In genomic region chr13:51844862-51845573, GRCh38 we compare ENCODE assay signal across 8 cellular contexts. TPM values are rescaled to one million over a fixed set of nuclear protein-coding genes. Genes with fewer than 3 reads are reported as not detected.
DNase-seq lines count a peak whose midpoint lies in the region; ATAC-seq, FAIRE-seq and TF ChIP-seq lines count a peak whose summit lies in the region.

TSS of gene TMEM272 (minus strand) at chr13:51845177. CDS start at chr13:51838530, 6,647 bp downstream.

- DNase-seq in A549 (ENCODE audit: low read depth in 1 of 2, low spot score in 1 of 2) (peak; percentile 39 to 77), GM13977 (ENCODE audit: low spot score) (peak; percentile 73), MV-4-11 (lab: John Stamatoyannopoulos, UW) (peak; percentile 17), right lobe of liver (peak; percentile 66 to 76 (median 67))
- DNase-seq in activated CD4-positive, alpha-beta T cell treated with anti-CD3 and anti-CD28 coated beads for 1 hour: peak; percentile 24
- DNase-seq in stimulated activated CD8-positive, alpha-beta memory T cell treated with anti-CD3 and anti-CD28 coated beads, Interleukin-15, amount 100 ng/mL, for 48 hours (ENCODE audit: low read depth in 2 of 2): peak; percentile 38 to 43

- peak; percentile 62 for TF ChIP-seq CTCF in A549 (IDR thresholded peaks at IDR 0.05)
- TF ChIP-seq CTCF in GM13977 (IDR thresholded peaks at IDR 0.05; ENCODE audit: extremely low read depth, insufficient read depth, missing control alignments): peak; percentile 89
- TF ChIP-seq CTCF in right lobe of liver (IDR thresholded peaks at IDR 0.05): peak; percentile 81 to 95 (median 94)

- H3K9me3 Mint-ChIP-seq in dendritic cell treated with granulocyte-macrophage colony-stimulating factor and Interleukin-4, amounts not matched to agents 40 ng/mL and 50 ng/mL, for 4 days: no peaks in the 10 kb centered on the region

- no peak for FAIRE-seq in A549 (lab: Jason Lieb, UNC)

- H3K4me3 ChIP-seq in A549: peak within 1 kb of the TSS; percentile 15; the same call in 1 of the 3 replicates
- H3K4me3 ChIP-seq in right lobe of liver: peak within 1 kb of the TSS; percentile 17 to 52 (median 43)

- 17% methylated on average over 20 of the region's 20 CpGs for WGBS in A549 (ENCODE audit: missing lambda C conversion rate)
- 20% methylated on average over 20 of the region's 20 CpGs for WGBS in right lobe of liver (ENCODE audit: insufficient coverage, low coverage, low lambda C conversion rate, missing lambda C conversion rate)

- no peak within 1 kb of the TSS for H3K27ac Mint-ChIP-seq in dendritic cell treated with granulocyte-macrophage colony-stimulating factor and Interleukin-4, amounts not matched to agents 40 ng/mL and 50 ng/mL, for 4 days

- H3K9me3 ChIP-seq in A549 (no peaks in the 10 kb centered on the region), right lobe of liver (no peaks in the 10 kb centered on the region)

- H3K36me3 ChIP-seq in right lobe of liver: no peaks in the 10 kb centered on the region

- TF ChIP-seq POLR2A in A549 (IDR thresholded peaks at IDR 0.05; ENCODE audit: low read length) (no peak), right lobe of liver (IDR thresholded peaks at IDR 0.05) (no peak)

- H3K4me2 ChIP-seq in A549: peak within 1 kb of the TSS; percentile 71

- ATAC-seq in A549: peak; percentile 88 to 95
- peak; percentile 93 to 98 (median 95) for ATAC-seq in right lobe of liver
- ATAC-seq in GM21526 (IDR thresholded peaks at IDR 0.05; ENCODE audit: low FRiP score, unreplicated experiment): no peak

- no peaks in the 10 kb centered on the region for H3K27me3 ChIP-seq in right lobe of liver

- in situ Hi-C loops in GM13977 (cut with MboI; ENCODE audit: low pct_unique_long_range_greater_than_20kb, low sequenced_read_pairs, unreplicated experiment): no loop called here

- no peak for TF ChIP-seq EP300 in A549 (IDR thresholded peaks at IDR 0.05)

- H3K27me3 Mint-ChIP-seq in dendritic cell treated with granulocyte-macrophage colony-stimulating factor and Interleukin-4, amounts not matched to agents 40 ng/mL and 50 ng/mL, for 4 days: peaks cover 9% of the 10 kb centered on the region

- H3K36me3 Mint-ChIP-seq in dendritic cell treated with granulocyte-macrophage colony-stimulating factor and Interleukin-4, amounts not matched to agents 40 ng/mL and 50 ng/mL, for 4 days (ENCODE audit: low read depth): no peaks in the 10 kb centered on the region

- POLR2A ChIA-PET in A549 (lab: Yijun Ruan, JAX): no interaction called here

- CTCF ChIA-PET in A549 (lab: Yijun Ruan, JAX): interaction anchor here (0.7 to 2.5 kb wide), 14 partner anchors 12 to 284 kb away, joined by 3 to 8 read pairs (median 3); partner anchors contain the start of genes CCDC70 and NEK5

- H3K4me1 Mint-ChIP-seq in dendritic cell treated with granulocyte-macrophage colony-stimulating factor and Interleukin-4, amounts not matched to agents 40 ng/mL and 50 ng/mL, for 4 days (ENCODE audit: low read depth): peaks cover 17% of the 10 kb centered on the region

- peak within 1 kb of the TSS; percentile 40 to 71; a peak in 3 of 6 replicates for H3K27ac ChIP-seq in A549
- peak within 1 kb of the TSS in 1 of 3 donors; percentile 70 for H3K27ac ChIP-seq in right lobe of liver

- intact Hi-C loops in dendritic cell treated with granulocyte-macrophage colony-stimulating factor and Interleukin-4, amounts not matched to agents 40 ng/mL and 50 ng/mL, for 4 days (cut with micrococcal nuclease): loop anchor here (5.0 kb wide), 1 partner anchor 282 kb away; the partner anchor contains the start of gene NEK5
- intact Hi-C loops in right lobe of liver (cut with DNase I): no loop called here

- TF ChIP-seq RAD21 in A549 (conservative IDR thresholded peaks at IDR 0.05 in 1 of 2, IDR thresholded peaks at IDR 0.05 in 1 of 2): peak; percentile 45 to 53

- H3K4me1 ChIP-seq in A549: 0 out of 3 replicates have a peak, but pooled peaks cover 5% of the 10 kb centered on the region
- H3K4me1 ChIP-seq in right lobe of liver: peaks cover 0 to 5% (median 2%) of the 10 kb centered on the region in 4 donors

- peak within 1 kb of the TSS; percentile 41 for H3K4me3 Mint-ChIP-seq in dendritic cell treated with granulocyte-macrophage colony-stimulating factor and Interleukin-4, amounts not matched to agents 40 ng/mL and 50 ng/mL, for 4 days

TF ChIP-seq in A549, 52 proteins besides CTCF, POLR2A, EP300 and RAD21:
- TF ChIP-seq SMC3 (IDR thresholded peaks at IDR 0.05) (peak; percentile 43; the same call in 2 of the 3 replicates), TP53 (CRISPR knock-in tag; IDR thresholded peaks at IDR 0.05) (no peak), MAZ (IDR thresholded peaks at IDR 0.05; ENCODE audit: borderline replicate concordance, low read depth, low read length) (no peak), SREBF2 (IDR thresholded peaks at IDR 0.05) (no peak), RNF2 (IDR thresholded peaks at IDR 0.05; ENCODE audit: borderline replicate concordance, low read depth) (no peak), E2F6 (IDR thresholded peaks at IDR 0.05; ENCODE audit: borderline replicate concordance, low read depth) (peak; percentile 56), ZC3H11A (IDR thresholded peaks at IDR 0.05) (no peak), JUN (IDR thresholded peaks at IDR 0.05) (no peak), ZNF302 (CRISPR knock-in tag; IDR thresholded peaks at IDR 0.05) (no peak), ATOH8 (CRISPR knock-in tag; IDR thresholded peaks at IDR 0.05; ENCODE audit: low read depth) (no peak), FOSL2 (IDR thresholded peaks at IDR 0.05) (no peak), FOSL2 (CRISPR knock-in tag; IDR thresholded peaks at IDR 0.05) (no peak), ZFP36 (IDR thresholded peaks at IDR 0.05; ENCODE audit: borderline replicate concordance, partially characterized antibody) (no peak), ELK1 (IDR thresholded peaks at IDR 0.05; ENCODE audit: low read depth, low read length) (no peak)

RNA-seq across cellular contexts. Expression of gene TMEM272, which starts in this region (rescaled TPM):
- polyA plus RNA-seq in A549 (2011; rRNA removed) (not detected in 2 replicates), A549 (2017; fragmentation: RNase III; extraction: RNeasy Plus Mini Kit Qiagen cat#74134 plus additional on column Dnase treatment) (not detected in 3 replicates)
- not detected in 2 replicates for polyA plus RNA-seq in A549 (2012; cell fraction: cytosol; rRNA removed)
- polyA plus RNA-seq in A549 (2012; cell fraction: nucleus; rRNA removed): 0.04 TPM in 1 of 2 replicates, not detected in the other
- polyA minus RNA-seq in A549 (2011; rRNA and poly(A)+ RNA removed): not detected in 2 replicates
- total RNA-seq in right lobe of liver: under 1 TPM in 5 of 6 experiments, not detected in 1; 0.06 to 0.53 (median 0.33) TPM

Comparison
In these comparisons a context has a peak if more than half of its experiments do, and no peak if none do; other contexts are left out.
1. Peak in DNase-seq, ATAC-seq, H3K4me3 ChIP-seq, H3K27ac ChIP-seq and H3K4me2 ChIP-seq in A549; RNA of the gene not detected or under 1 TPM.
2. Peak in DNase-seq, ATAC-seq and H3K4me3 ChIP-seq in right lobe of liver; RNA of the gene not detected or under 1 TPM.
3. DNase-seq: peak in every context shown above with its lines; median percentile 73 in GM13977; 67 in right lobe of liver; 58 in A549; 40 in stimulated activated CD8-positive, alpha-beta memory T cell treated with anti-CD3 and anti-CD28 coated beads, Interleukin-15, amount 100 ng/mL, for 48 hours; 24 in activated CD4-positive, alpha-beta T cell treated with anti-CD3 and anti-CD28 coated beads for 1 hour; 17 in MV-4-11.